In genomic region chr19:7888145-7888825, GRCh38 we compare ENCODE assay signal across 1 cellular context.
TF ChIP-seq lines count a peak whose summit lies in the region.

TSS of gene LRRC8E (plus strand) at chr19:7888510. CDS start at chr19:7895604, 7,094 bp downstream.

TF ChIP-seq in K562, 482 proteins besides CTCF, POLR2A, EP300 and RAD21 (continued from another document and continues in another):
- TF ChIP-seq UBTF (IDR thresholded peaks at IDR 0.05; ENCODE audit: borderline replicate concordance in 1 of 2, low read depth in 2 of 2, low read length in 2 of 2), result peak; percentile 63 to 71; a peak in 3 of 4 replicates
- 0 out of 2 replicates have a peak, but pooled peaks have one; percentile 6 for TF ChIP-seq TCF3 (CRISPR knock-in tag; IDR thresholded peaks at IDR 0.05)
- TF ChIP-seq RFX1 (IDR thresholded peaks at IDR 0.05), result no peak
- TF ChIP-seq HNRNPL (IDR thresholded peaks at IDR 0.05; ENCODE audit: low read depth, low read length), result no peak
- TF ChIP-seq NFIX (CRISPR knock-in tag; IDR thresholded peaks at IDR 0.05; ENCODE audit: low read depth), result no peak
- TF ChIP-seq ZFP91 (CRISPR knock-in tag; IDR thresholded peaks at IDR 0.05), result no peak
- TF ChIP-seq CREB1 (IDR thresholded peaks at IDR 0.05), result 0 out of 2 replicates have a peak, but pooled peaks have one; percentile 30
- no peak for TF ChIP-seq CREB1 (CRISPR knock-in tag; IDR thresholded peaks at IDR 0.05)
- no peak for TF ChIP-seq BCLAF1 (IDR thresholded peaks at IDR 0.05; ENCODE audit: borderline replicate concordance in 1 of 2, control insufficient read depth in 1 of 2, low read depth in 2 of 2, low read length in 1 of 2)
- peak; percentile 5 for TF ChIP-seq CTCFL (IDR thresholded peaks at IDR 0.05; ENCODE audit: borderline replicate concordance, insufficient read depth, low read depth, low read length, poor library complexity, severe bottlenecking)
- no peak for TF ChIP-seq NR2C2 (CRISPR knock-in tag; IDR thresholded peaks at IDR 0.05)
- TF ChIP-seq NR2C2 (tag; IDR thresholded peaks at IDR 0.05), result no peak
- no peak for TF ChIP-seq COPS2 (conservative IDR thresholded peaks at IDR 0.05)
- no peak for TF ChIP-seq ZNF253 (CRISPR knock-in tag; conservative IDR thresholded peaks at IDR 0.05)
- TF ChIP-seq FOXA1 (IDR thresholded peaks at IDR 0.05; ENCODE audit: borderline replicate concordance), result no peak
- TF ChIP-seq JUND (IDR thresholded peaks at IDR 0.05; ENCODE audit: borderline replicate concordance, low read depth, low read length), result peak; percentile 72
- TF ChIP-seq JUND (tag; IDR thresholded peaks at IDR 0.05; ENCODE audit: borderline replicate concordance, low read depth, low read length), result peak; percentile 54; the same call in 1 of the 3 replicates
- TF ChIP-seq NR4A1 (CRISPR knock-in tag; IDR thresholded peaks at IDR 0.05), result no peak
- no peak for TF ChIP-seq NR4A1 (tag; IDR thresholded peaks at IDR 0.05)
- no peak for TF ChIP-seq NFRKB (IDR thresholded peaks at IDR 0.05; ENCODE audit: low read depth)
- TF ChIP-seq TSHZ1 (CRISPR knock-in tag; IDR thresholded peaks at IDR 0.05), result no peak
- TF ChIP-seq PRPF4 (IDR thresholded peaks at IDR 0.05; ENCODE audit: insufficient read depth, low read depth, low read length, poor library complexity, severe bottlenecking), result no peak
- TF ChIP-seq PRMT5 (CRISPR knock-in tag; IDR thresholded peaks at IDR 0.05), result no peak
- no peak for TF ChIP-seq ZC3H11A (IDR thresholded peaks at IDR 0.05; ENCODE audit: low read depth, low read length)
- TF ChIP-seq TCF7 (IDR thresholded peaks at IDR 0.05; ENCODE audit: borderline replicate concordance), result no peak
- TF ChIP-seq DPF2 (IDR thresholded peaks at IDR 0.05), result 0 out of 2 replicates have a peak, but pooled peaks have one; percentile 33
- TF ChIP-seq FOSL1 (tag; conservative IDR thresholded peaks at IDR 0.05), result peak; percentile 86
- no peak for TF ChIP-seq ZNF589 (CRISPR knock-in tag; IDR thresholded peaks at IDR 0.05; ENCODE audit: low read depth)
- no peak for TF ChIP-seq ZNF583 (CRISPR knock-in tag; IDR thresholded peaks at IDR 0.05)
- TF ChIP-seq SIN3B (IDR thresholded peaks at IDR 0.05; ENCODE audit: low read depth), result 0 out of 2 replicates have a peak, but pooled peaks have one; percentile 10
- TF ChIP-seq ARNT (IDR thresholded peaks at IDR 0.05), result no peak
- no peak for TF ChIP-seq LCOR (CRISPR knock-in tag; IDR thresholded peaks at IDR 0.05)
- no peak for TF ChIP-seq ZNF143 (CRISPR knock-in tag; IDR thresholded peaks at IDR 0.05)
- peak; percentile 59 for TF ChIP-seq TBP (optimal IDR thresholded peaks at IDR 0.05; ENCODE audit: low read depth, low read length)
- no peak for TF ChIP-seq FOXJ2 (tag; IDR thresholded peaks at IDR 0.05)
- peak; percentile 59; the same call in 1 of the 2 replicates for TF ChIP-seq ATF7 (IDR thresholded peaks at IDR 0.05)
- peak; percentile 78 for TF ChIP-seq RB1 (IDR thresholded peaks at IDR 0.05; ENCODE audit: low read depth)
- TF ChIP-seq RBFOX2 (IDR thresholded peaks at IDR 0.05; ENCODE audit: low read depth, low read length), result peak; percentile 80
- TF ChIP-seq CEBPZ (IDR thresholded peaks at IDR 0.05; ENCODE audit: borderline replicate concordance, low read depth, low read length), result no peak
- no peak for TF ChIP-seq OTX1 (CRISPR knock-in tag; IDR thresholded peaks at IDR 0.05)
- peak; percentile 40 for TF ChIP-seq CCNT2 (IDR thresholded peaks at IDR 0.05; ENCODE audit: borderline replicate concordance, extremely low read depth, insufficient read length, low read depth, low read length)
- no peak for TF ChIP-seq ZNF134 (CRISPR knock-in tag; conservative IDR thresholded peaks at IDR 0.05)
- TF ChIP-seq CUX1 (CRISPR knock-in tag; IDR thresholded peaks at IDR 0.05), result no peak
